1 cellular context compared by ENCODE assay signal in the genomic region with DNA sequence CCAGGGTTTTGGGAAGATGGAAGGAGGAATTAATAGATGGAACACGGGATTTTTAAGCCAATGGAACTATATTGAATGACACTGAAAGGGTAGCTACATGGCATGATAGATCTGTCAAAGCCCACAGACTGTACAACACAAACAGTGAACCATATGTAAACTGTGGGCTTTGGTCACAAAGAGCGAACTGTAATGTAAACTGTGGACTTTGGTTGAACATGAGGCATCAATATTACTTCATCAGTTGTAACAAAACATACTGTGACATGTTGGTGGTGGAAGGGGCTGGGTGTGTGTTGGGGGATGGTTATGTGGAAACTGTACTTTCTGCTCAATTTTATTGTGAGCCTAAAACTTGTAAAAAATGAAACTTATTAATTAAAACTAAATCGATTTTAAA.
TF ChIP-seq lines count a peak whose summit lies in the region.

No MANE protein-coding gene starts in this region.

TF ChIP-seq in endothelial cell of umbilical vein, 7 proteins besides CTCF, POLR2A, EP300 and RAD21 (continued from another document):
- TF ChIP-seq POLR2AphosphoS5 (IDR thresholded peaks at IDR 0.05; ENCODE audit: insufficient read depth, low read depth, low read length) (no peak), JUN (IDR thresholded peaks at IDR 0.05; ENCODE audit: borderline replicate concordance, insufficient read depth, insufficient read length, low read depth) (no peak)
